In the genomic region with DNA sequence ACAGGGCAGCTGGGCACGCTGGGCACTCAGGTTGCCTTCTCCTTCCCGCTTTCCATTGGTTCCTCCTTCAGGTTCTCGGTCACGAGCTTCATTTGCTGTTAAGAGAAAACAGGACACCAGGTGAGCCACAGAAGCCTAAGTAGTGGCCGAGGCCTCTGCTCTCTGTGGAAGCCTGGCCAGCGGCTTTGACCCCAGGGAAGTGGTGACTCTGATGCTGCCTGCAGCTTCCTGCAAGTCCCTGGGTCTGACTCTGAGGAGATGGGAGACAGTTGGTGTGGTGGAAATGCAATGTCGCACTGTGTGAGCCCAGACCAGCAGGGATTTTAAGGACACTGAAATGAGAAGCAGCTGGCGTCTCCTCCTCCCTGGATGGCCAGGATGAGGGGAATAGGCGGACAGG, we compare ENCODE assay signal across 17 cellular contexts.
"Had no signal": no experiment of that assay in that cellular context is flagged by ENCODE, and none has a peak within 500 bp of the region (broad histone marks: within the 10 kb centered on the region; RNA-seq: fewer than 3 reads in every experiment).

No MANE protein-coding gene starts in this region.

- H3K27ac ChIP-seq: body of pancreas, colonic mucosa, testis had no signal

- H3K27me3 ChIP-seq: body of pancreas, colonic mucosa, esophagus squamous epithelium, testis had no signal

- H3K36me3 Mint-ChIP-seq: activated naive CD8-positive, alpha-beta T cell; naive B cell had no signal

- DNase-seq: activated CD4-positive, alpha-beta T cell treated with anti-CD3 and anti-CD28 coated beads for 1 hour; activated CD4-positive, alpha-beta T cell treated with anti-CD3 and anti-CD28 coated beads, Interleukin-2, amount 50 U/mL, for 4 hours; activated gamma-delta T cell; activated T-cell treated with anti-CD3 and anti-CD28 coated beads, Interleukin-2, amount 50 U/mL, for 1 hour; amygdala; body of pancreas; central memory CD4-positive, alpha-beta T cell; colonic mucosa; esophagus squamous epithelium; glutamatergic neuron; naive B cell; testis had no signal

- H3K4me1 Mint-ChIP-seq: mesothelial cell of epicardium, naive B cell had no signal

- H3K36me3 ChIP-seq: colonic mucosa had no signal

- H3K27me3 Mint-ChIP-seq: activated naive CD8-positive, alpha-beta T cell; naive B cell; stimulated activated naive CD8-positive, alpha-beta T cell treated with anti-CD3 and anti-CD28 coated beads, Interleukin-15, Interleukin-2, amounts not matched to agents 100 ng/mL and 50 ng/mL, for 24 hours had no signal

- H3K27ac Mint-ChIP-seq: mesothelial cell of epicardium; stimulated activated naive CD8-positive, alpha-beta T cell treated with anti-CD3 and anti-CD28 coated beads, Interleukin-15, Interleukin-2, amounts not matched to agents 100 ng/mL and 50 ng/mL, for 24 hours had no signal

- H3K4me3 Mint-ChIP-seq: activated naive CD8-positive, alpha-beta T cell; mesothelial cell of epicardium; naive B cell; stimulated activated naive CD8-positive, alpha-beta T cell treated with anti-CD3 and anti-CD28 coated beads, Interleukin-15, Interleukin-2, amounts not matched to agents 100 ng/mL and 50 ng/mL, for 24 hours had no signal

- H3K9me3 Mint-ChIP-seq: mesothelial cell of epicardium; naive B cell; stimulated activated naive CD8-positive, alpha-beta T cell treated with anti-CD3 and anti-CD28 coated beads, Interleukin-15, Interleukin-2, amounts not matched to agents 100 ng/mL and 50 ng/mL, for 24 hours had no signal

- H3K4me1 ChIP-seq: body of pancreas, colonic mucosa, testis had no signal

- H3K4me2 ChIP-seq: smooth muscle cell had no signal

- ATAC-seq: body of pancreas had no signal

- H3K9me3 ChIP-seq: body of pancreas, colonic mucosa, esophagus squamous epithelium, testis had no signal

- H3K4me3 ChIP-seq: body of pancreas, colonic mucosa, esophagus squamous epithelium, lung, smooth muscle cell, testis had no signal
